ENCODE assay signal across 1 cellular context in genomic region chr1:28416509-28417194, GRCh38.
TF ChIP-seq lines count a peak whose summit lies in the region.

No MANE protein-coding gene starts in this region.

TF ChIP-seq in K562, 482 proteins besides CTCF, POLR2A, EP300 and RAD21 (continued from another document and continues in another):
- TF ChIP-seq ZNF318 (IDR thresholded peaks at IDR 0.05; ENCODE audit: borderline replicate concordance in 1 of 2, low read depth in 1 of 2) (no peak), CBFA2T3 (IDR thresholded peaks at IDR 0.05) (peak; percentile 71), FOXA1 (IDR thresholded peaks at IDR 0.05; ENCODE audit: borderline replicate concordance) (no peak), JUND (IDR thresholded peaks at IDR 0.05; ENCODE audit: borderline replicate concordance, low read depth, low read length) (peak; percentile 80; the same call in 1 of the 2 replicates), JUND (tag; IDR thresholded peaks at IDR 0.05; ENCODE audit: borderline replicate concordance, low read depth, low read length) (peak; percentile 52; the same call in 1 of the 3 replicates), TGIF2 (CRISPR knock-in tag; IDR thresholded peaks at IDR 0.05) (no peak), RCOR1 (IDR thresholded peaks at IDR 0.05; ENCODE audit: borderline replicate concordance in 1 of 2, low read depth in 2 of 2, low read length in 2 of 2) (peak in 1 of 2 experiments; percentile 92; a peak in 1 of 4 replicates), CEBPB (tag; IDR thresholded peaks at IDR 0.05) (no peak; the same call in 1 of the 2 replicates), SRSF3 (IDR thresholded peaks at IDR 0.05; ENCODE audit: insufficient read depth, low read length) (no peak), ZNF740 (CRISPR knock-in tag; IDR thresholded peaks at IDR 0.05) (no peak), ZNF740 (tag; IDR thresholded peaks at IDR 0.05) (no peak), NFRKB (IDR thresholded peaks at IDR 0.05; ENCODE audit: low read depth) (peak; percentile 51; the same call in 1 of the 2 replicates), ZBTB43 (CRISPR knock-in tag; IDR thresholded peaks at IDR 0.05) (no peak), NFIX (CRISPR knock-in tag; IDR thresholded peaks at IDR 0.05; ENCODE audit: low read depth) (no peak), RNF2 (IDR thresholded peaks at IDR 0.05) (peak; percentile 67; the same call in 1 of the 2 replicates), PRPF4 (IDR thresholded peaks at IDR 0.05; ENCODE audit: insufficient read depth, low read depth, low read length, poor library complexity, severe bottlenecking) (no peak), ZNF140 (CRISPR knock-in tag; IDR thresholded peaks at IDR 0.05) (peak; percentile 24; the same call in 1 of the 2 replicates), MCM3 (IDR thresholded peaks at IDR 0.05) (no peak), RBM15 (IDR thresholded peaks at IDR 0.05; ENCODE audit: insufficient read depth, low read length) (no peak), ZNF12 (CRISPR knock-in tag; IDR thresholded peaks at IDR 0.05) (no peak), ZNF696 (CRISPR knock-in tag; conservative IDR thresholded peaks at IDR 0.05) (no peak), NCOA2 (IDR thresholded peaks at IDR 0.05; ENCODE audit: partially characterized antibody in 2 of 2) (no peak), TEAD1 (CRISPR knock-in tag; IDR thresholded peaks at IDR 0.05) (peak in 1 of 2 experiments; percentile 53; a peak in 1 of 4 replicates), HDAC6 (IDR thresholded peaks at IDR 0.05; ENCODE audit: low read depth, low read length) (no peak), MCM5 (IDR thresholded peaks at IDR 0.05; ENCODE audit: low read depth) (no peak), HDAC2 (IDR thresholded peaks at IDR 0.05) (peak; percentile 68), ETS1 (conservative IDR thresholded peaks at IDR 0.05; ENCODE audit: control insufficient read depth, low read depth, low read length) (no peak), FOSL1 (tag; conservative IDR thresholded peaks at IDR 0.05) (no peak; the same call in 1 of the 2 replicates), ZNF75A (CRISPR knock-in tag; IDR thresholded peaks at IDR 0.05) (no peak), CEBPZ (IDR thresholded peaks at IDR 0.05; ENCODE audit: borderline replicate concordance, low read depth, low read length) (no peak), EWSR1 (IDR thresholded peaks at IDR 0.05; ENCODE audit: borderline replicate concordance, low read depth, partially characterized antibody) (no peak), MTA3 (IDR thresholded peaks at IDR 0.05; ENCODE audit: borderline replicate concordance) (no peak; the same call in 1 of the 2 replicates), SMARCB1 (IDR thresholded peaks at IDR 0.05; ENCODE audit: insufficient read length, low read depth) (peak; percentile 83), RBM34 (IDR thresholded peaks at IDR 0.05; ENCODE audit: borderline replicate concordance, insufficient read depth, low read length) (no peak), SREBF1 (IDR thresholded peaks at IDR 0.05; ENCODE audit: borderline replicate concordance, low read depth, low read length) (no peak), CSDE1 (IDR thresholded peaks at IDR 0.05) (no peak), XRCC4 (IDR thresholded peaks at IDR 0.05; ENCODE audit: extremely low read depth, insufficient read depth, insufficient read length) (no peak), SMARCC2 (IDR thresholded peaks at IDR 0.05; ENCODE audit: low read depth) (0 out of 2 replicates have a peak, but pooled peaks have one; percentile 39), PBX2 (CRISPR knock-in tag; IDR thresholded peaks at IDR 0.05; ENCODE audit: low read depth) (peak; percentile 64), PBX2 (tag; conservative IDR thresholded peaks at IDR 0.05; ENCODE audit: low read depth) (peak; percentile 98), HNRNPK (IDR thresholded peaks at IDR 0.05; ENCODE audit: low read depth, low read length, poor library complexity, severe bottlenecking) (no peak), SMAD3 (CRISPR knock-in tag; conservative IDR thresholded peaks at IDR 0.05) (0 out of 2 replicates have a peak, but pooled peaks have one; percentile 28), BACH1 (tag; IDR thresholded peaks at IDR 0.05) (0 out of 2 replicates have a peak, but pooled peaks have one; percentile 4), CGGBP1 (CRISPR knock-in tag; IDR thresholded peaks at IDR 0.05) (no peak), SMARCE1 (IDR thresholded peaks at IDR 0.05) (peak; percentile 73; the same call in 1 of the 2 replicates), SMARCA4 (IDR thresholded peaks at IDR 0.05) (peak; percentile 90), NEUROD1 (IDR thresholded peaks at IDR 0.05; ENCODE audit: borderline replicate concordance, low read depth, low read length, partially characterized antibody) (no peak), MXI1 (IDR thresholded peaks at IDR 0.05; ENCODE audit: low read depth, low read length) (no peak), ARID1B (IDR thresholded peaks at IDR 0.05) (peak; percentile 87), C11orf30 (IDR thresholded peaks at IDR 0.05; ENCODE audit: low read depth) (no peak), GATAD2B (IDR thresholded peaks at IDR 0.05; ENCODE audit: borderline replicate concordance) (no peak), MAZ (CRISPR knock-in tag; conservative IDR thresholded peaks at IDR 0.05 in 1 of 2, IDR thresholded peaks at IDR 0.05 in 1 of 2) (no peak), GATAD2A (IDR thresholded peaks at IDR 0.05) (peak; percentile 51; the same call in 1 of the 2 replicates), SMAD4 (CRISPR knock-in tag; conservative IDR thresholded peaks at IDR 0.05) (no peak)
